In genomic region chr5:75358117-75358516, GRCh38 we compare ENCODE assay signal across 22 cellular contexts.
"Had no signal": no experiment of that assay in that cellular context is flagged by ENCODE, and none has a peak within 500 bp of the region (broad histone marks: within the 10 kb centered on the region; RNA-seq: fewer than 3 reads in every experiment).

No MANE protein-coding gene starts in this region.

- H3K27me3 ChIP-seq: SJSA1 had no signal

- ATAC-seq: HepG2 had no signal

- H3K27ac ChIP-seq: SJSA1, SK-N-MC had no signal

- H3K4me1 ChIP-seq: SJSA1 had no signal

- H3K9me3 ChIP-seq: SJSA1 had no signal

- DNase-seq: IMR-90, Karpas-422, KG1, MM.1S, NCI-H1092 treated with DMSO at 0.1 percent for 48 hours, NCI-H1436, NCI-H187, NCI-H2029, NCI-H2081 treated with DMSO at 0.1 percent for 48 hours, NCI-H2171, NCI-H226, NCI-H446, NCI-H510A, NCI-H524 treated with DMSO at 0.1 percent for 48 hours, NCI-H69, NCI-H774, Right ventricle myocardium superior, RPMI8226, SIG-M5 had no signal

- H3K4me3 ChIP-seq: SJSA1, SK-N-MC had no signal
